13 cellular contexts compared by ENCODE assay signal in genomic region chr1:59985901-59986735, GRCh38. TPM values are rescaled to one million over a fixed set of nuclear protein-coding genes. Genes with fewer than 3 reads are reported as not detected.
DNase-seq lines count a peak whose midpoint lies in the region; ATAC-seq and TF ChIP-seq lines count a peak whose summit lies in the region.
"Had no signal": no experiment of that assay in that cellular context is flagged by ENCODE, and none has a peak within 500 bp of the region (broad histone marks: within the 10 kb centered on the region; RNA-seq: fewer than 3 reads in every experiment).

No MANE protein-coding gene starts in this region.

- peaks cover 26% of the 10 kb centered on the region for H3K4me1 Mint-ChIP-seq in osteocyte (ENCODE audit: unreplicated experiment)
- H3K4me1 Mint-ChIP-seq: activated naive CD4-positive, alpha-beta T cell treated with anti-CD3 and anti-CD28 coated beads, Interleukin-2, amount 10 ng/mL, durations not matched to agents 7 days and 5 days; CD14-positive monocyte had no signal

- no peak overlapping the region for H3K4me3 ChIP-seq in fibroblast of the aortic adventitia (ENCODE audit: low read depth, low read length)
- H3K4me3 ChIP-seq in gastroesophageal sphincter: no peak overlapping the region
- H3K4me3 ChIP-seq: transverse colon had no signal

- no peak overlapping the region for H3K27ac ChIP-seq in gastroesophageal sphincter
- H3K27ac ChIP-seq: transverse colon had no signal

- H3K9me3 Mint-ChIP-seq in osteocyte (ENCODE audit: unreplicated experiment): no peaks in the 10 kb centered on the region
- H3K9me3 Mint-ChIP-seq: activated naive CD4-positive, alpha-beta T cell treated with anti-CD3 and anti-CD28 coated beads, Interleukin-2, amount 10 ng/mL, durations not matched to agents 7 days and 5 days had no signal

- H3K36me3 Mint-ChIP-seq in osteocyte (ENCODE audit: unreplicated experiment): peaks cover 7% of the 10 kb centered on the region
- H3K36me3 Mint-ChIP-seq: activated naive CD4-positive, alpha-beta T cell treated with anti-CD3 and anti-CD28 coated beads, Interleukin-2, amount 10 ng/mL, durations not matched to agents 7 days and 5 days; CD14-positive monocyte had no signal

- ATAC-seq in activated CD4-positive, CD25-positive, alpha-beta regulatory T cell treated with anti-CD3 and anti-CD28 coated beads, Interleukin-2, amount 50 U/mL, for 24 hours: no peak
- no peak for ATAC-seq in gastroesophageal sphincter
- ATAC-seq in left cardiac atrium: no peak

- H3K9me3 ChIP-seq in gastroesophageal sphincter: no peaks in the 10 kb centered on the region
- H3K9me3 ChIP-seq: transverse colon had no signal

- H3K36me3 ChIP-seq in gastroesophageal sphincter: no peaks in the 10 kb centered on the region
- H3K36me3 ChIP-seq: transverse colon had no signal

- TF ChIP-seq POLR2A in gastroesophageal sphincter (IDR thresholded peaks at IDR 0.05): no peak

- TF ChIP-seq CTCF in fibroblast of the aortic adventitia (IDR thresholded peaks at IDR 0.05; ENCODE audit: insufficient read depth, low read length) (no peak), osteocyte (IDR thresholded peaks at IDR 0.05) (no peak), gastroesophageal sphincter (IDR thresholded peaks at IDR 0.05) (no peak)

- intact Hi-C loops in left cardiac atrium (cut with DNase I): no loop called here

- no peak for TF ChIP-seq EP300 in gastroesophageal sphincter (IDR thresholded peaks at IDR 0.05)

- peaks cover 8% of the 10 kb centered on the region for H3K27me3 ChIP-seq in gastroesophageal sphincter
- H3K27me3 ChIP-seq: transverse colon had no signal

- H3K27me3 Mint-ChIP-seq in osteocyte (ENCODE audit: unreplicated experiment): no peaks in the 10 kb centered on the region
- H3K27me3 Mint-ChIP-seq: activated naive CD4-positive, alpha-beta T cell treated with anti-CD3 and anti-CD28 coated beads, Interleukin-2, amount 10 ng/mL, durations not matched to agents 7 days and 5 days had no signal

- no peaks in the 10 kb centered on the region for H3K4me1 ChIP-seq in gastroesophageal sphincter

- H3K27ac Mint-ChIP-seq in osteocyte (ENCODE audit: unreplicated experiment): peak overlapping the region; percentile 89
- H3K27ac Mint-ChIP-seq: activated naive CD4-positive, alpha-beta T cell treated with anti-CD3 and anti-CD28 coated beads, Interleukin-2, amount 10 ng/mL, durations not matched to agents 7 days and 5 days had no signal

- peak; percentile 95 for DNase-seq in DMS 273 (lab: John Stamatoyannopoulos, UW; ENCODE audit: unreplicated experiment)
- peak in 47 of 56 donors; percentile 7 to 88 (median 52) for DNase-seq in amygdala (lab: John Stamatoyannopoulos, UW)
- DNase-seq in fibroblast of the aortic adventitia (ENCODE audit: low read depth): peak; percentile 54
- no peak for DNase-seq in osteocyte (ENCODE audit: extremely low spot score, unreplicated experiment)
- DNase-seq in hepatic stellate cell (ENCODE audit: low spot score): no peak
- DNase-seq in left cardiac atrium: no peak
- DNase-seq: activated naive CD4-positive, alpha-beta T cell treated with anti-CD3 and anti-CD28 coated beads, Interleukin-2, amount 10 ng/mL, durations not matched to agents 7 days and 5 days; MM.1S; stimulated activated CD8-positive, alpha-beta memory T cell treated with anti-CD3 and anti-CD28 coated beads, Interleukin-4, amount 100 ng/mL, for 48 hours; transverse colon had no signal

- 62 to 83% methylated on average over 2 to 8 of the region's 14 CpGs for WGBS in gastroesophageal sphincter (ENCODE audit: low coverage in 1 of 2), 2 donors

- H3K4me3 Mint-ChIP-seq in osteocyte (ENCODE audit: unreplicated experiment): no peak overlapping the region
- H3K4me3 Mint-ChIP-seq: activated naive CD4-positive, alpha-beta T cell treated with anti-CD3 and anti-CD28 coated beads, Interleukin-2, amount 10 ng/mL, durations not matched to agents 7 days and 5 days; CD14-positive monocyte had no signal

RNA-seq across cellular contexts. Expression of gene CYP2J2, which starts 59.5 kb away (rescaled TPM):
- total RNA-seq in fibroblast of the aortic adventitia (ENCODE audit: low replicate concordance) (0.09 TPM in 1 of 2 replicates, not detected in the other), osteocyte (0.13 TPM in 1 of 2 replicates, not detected in the other), gastroesophageal sphincter (1 to 10 TPM in 1 of 4 donors, under 1 TPM in 2, not detected in 1; 0.31 to 3.9 (median 0.35) TPM), left cardiac atrium (100 to 1,000 TPM in 1 of 2 donors, 10 to 100 TPM in 1; 63.9 to 116 TPM)

Comparison
In these comparisons a context has a peak if more than half of its experiments do, and no peak if none do; other contexts are left out.
1. DNase-seq: peak in DMS 273 (single experiment), amygdala (47 of 56) and fibroblast of the aortic adventitia (single experiment); none in osteocyte (single experiment), hepatic stellate cell (single experiment) and left cardiac atrium (single experiment).
2. RNA of gene CYP2J2, which starts 59.5 kb away (total RNA-seq): 63.9 to 116 TPM in left cardiac atrium; 0.31 to 3.9 TPM in gastroesophageal sphincter, 0.13 TPM in osteocyte and 0.09 TPM in fibroblast of the aortic adventitia; every median in the first group is over 10 times any median in the second.